ENCODE assay signal across 21 cellular contexts in the genomic region with DNA sequence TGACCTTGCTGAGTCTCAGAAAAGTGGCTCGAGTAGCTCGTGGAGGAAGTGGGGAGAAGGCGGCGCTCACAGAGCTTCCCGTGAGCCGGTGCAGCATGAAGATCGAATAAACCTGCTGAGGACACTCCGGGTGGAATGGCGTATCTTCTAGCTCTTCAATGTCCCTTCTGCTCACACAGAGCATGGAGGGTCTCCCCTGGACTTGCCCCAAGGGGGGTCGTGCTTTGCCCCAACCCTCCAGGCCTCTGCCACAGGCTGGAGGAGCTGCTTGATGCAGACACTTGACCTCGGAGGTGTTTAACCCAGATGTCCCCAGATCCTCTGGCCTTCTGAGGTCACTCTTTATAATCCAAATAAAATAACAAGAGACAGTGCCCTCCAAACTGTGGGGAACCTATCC. TPM values are rescaled to one million over a fixed set of nuclear protein-coding genes. Genes with fewer than 3 reads are reported as not detected.
A peak's percentile ranks its signal among the peaks of the same experiment; 100 is the strongest.
DNase-seq lines count a peak whose midpoint lies in the region; ATAC-seq and TF ChIP-seq lines count a peak whose summit lies in the region.
"Had no signal": no experiment of that assay in that cellular context is flagged by ENCODE, and none has a peak within 500 bp of the region (broad histone marks: within the 10 kb centered on the region; RNA-seq: fewer than 3 reads in every experiment).

No MANE protein-coding gene starts in this region.

- no peaks in the 10 kb centered on the region for H3K9me3 ChIP-seq in testis

- WGBS in testis, 2 donors, result 76 to 82% methylated on average over 9 to 11 of the region's 11 CpGs

- TF ChIP-seq POLR2A in testis (IDR thresholded peaks at IDR 0.05) (no peak), erythroblast (IDR thresholded peaks at IDR 0.05; ENCODE audit: low read length) (no peak)

- no peak for TF ChIP-seq CTCF in testis (IDR thresholded peaks at IDR 0.05)

- no peaks in the 10 kb centered on the region for H3K4me1 ChIP-seq in testis
- H3K4me1 ChIP-seq: A549 had no signal

- H3K4me1 Mint-ChIP-seq in activated T-helper 2 cell treated with anti-CD3 and anti-CD28 coated beads, Interferon-gamma antibody, Interleukin-2, Interleukin-4, amounts not matched to agents 10 μg/mL and 5 μg/mL and 100 μg/mL, durations not matched to agents 14 hours and 24 hours and 36 hours (ENCODE audit: low read depth), result no peaks in the 10 kb centered on the region

- no peak overlapping the region for H3K27ac Mint-ChIP-seq in activated T-helper 2 cell treated with anti-CD3 and anti-CD28 coated beads, Interferon-gamma antibody, Interleukin-2, Interleukin-4, amounts not matched to agents 10 μg/mL and 5 μg/mL and 100 μg/mL, durations not matched to agents 14 hours and 24 hours and 36 hours

- intact Hi-C loops in activated T-helper 2 cell treated with anti-CD3 and anti-CD28 coated beads, Interferon-gamma antibody, Interleukin-2, Interleukin-4, amounts not matched to agents 10 μg/mL and 5 μg/mL and 100 μg/mL, durations not matched to agents 14 hours and 24 hours and 36 hours (cut with micrococcal nuclease), result no loop called here
- intact Hi-C loops in testis (cut with DNase I; ENCODE audit: low total_unique reads), result no loop called here

- ATAC-seq in HG03159 (IDR thresholded peaks at IDR 0.05; ENCODE audit: unreplicated experiment), result no peak
- ATAC-seq: A549 had no signal

- H3K27ac ChIP-seq in testis, result no peak overlapping the region
- H3K27ac ChIP-seq: A549; BLaER1 treated with 17β-estradiol and CSF1 and Interleukin-3, amounts not matched to agents 10 nM and 100 nM; GM23248 had no signal

- no peak overlapping the region for H3K4me3 ChIP-seq in testis
- H3K4me3 ChIP-seq: A549; BLaER1 treated with 17β-estradiol and CSF1 and Interleukin-3, amounts not matched to agents 10 nM and 100 nM; GM23248 had no signal

- H3K27me3 ChIP-seq in testis, result no peaks in the 10 kb centered on the region

- H3K4me3 Mint-ChIP-seq in activated T-helper 2 cell treated with anti-CD3 and anti-CD28 coated beads, Interferon-gamma antibody, Interleukin-2, Interleukin-4, amounts not matched to agents 10 μg/mL and 5 μg/mL and 100 μg/mL, durations not matched to agents 14 hours and 24 hours and 36 hours (ENCODE audit: low read depth), result no peak overlapping the region

- DNase-seq in activated effector memory CD4-positive, alpha-beta T cell treated with anti-CD3 and anti-CD28 coated beads, Interleukin-2, amount 50 U/mL, for 16 hours, result peak; percentile 33
- DNase-seq in activated effector memory CD4-positive, alpha-beta T cell treated with Interleukin-2 at 50 U/mL for 16 hours, result no peak
- peak; percentile 5 for DNase-seq in activated T-helper 2 cell treated with anti-CD3 and anti-CD28 coated beads, Interferon-gamma antibody, Interleukin-2, Interleukin-4, amounts not matched to agents 10 μg/mL and 5 μg/mL and 100 μg/mL, durations not matched to agents 14 hours and 24 hours and 36 hours (ENCODE audit: low spot score)
- DNase-seq in testis, result peak; percentile 7
- DNase-seq in erythroblast (lab: John Stamatoyannopoulos, UW), result no peak
- DNase-seq: DMS 273 treated with DMSO at 0.1 percent for 48 hours, GF-D8, GM23248, KBM-7, NCI-H1436 treated with DMSO at 0.1 percent for 48 hours, NCI-H2029 treated with DMSO at 0.1 percent for 48 hours, NCI-H2171 treated with DMSO at 0.1 percent for 48 hours, NCI-H748 treated with DMSO at 0.1 percent for 48 hours, OCI-M1, SIG-M5 had no signal

- H3K36me3 ChIP-seq in testis (ENCODE audit: low read depth, missing control alignments), result no peaks in the 10 kb centered on the region
- H3K36me3 ChIP-seq: BLaER1 treated with 17β-estradiol and CSF1 and Interleukin-3, amounts not matched to agents 10 nM and 100 nM had no signal

- H3K27me3 Mint-ChIP-seq in activated T-helper 2 cell treated with anti-CD3 and anti-CD28 coated beads, Interferon-gamma antibody, Interleukin-2, Interleukin-4, amounts not matched to agents 10 μg/mL and 5 μg/mL and 100 μg/mL, durations not matched to agents 14 hours and 24 hours and 36 hours (ENCODE audit: low read depth), result peaks cover 49% of the 10 kb centered on the region

- H3K9me3 Mint-ChIP-seq in activated T-helper 2 cell treated with anti-CD3 and anti-CD28 coated beads, Interferon-gamma antibody, Interleukin-2, Interleukin-4, amounts not matched to agents 10 μg/mL and 5 μg/mL and 100 μg/mL, durations not matched to agents 14 hours and 24 hours and 36 hours, result peaks cover 20% of the 10 kb centered on the region

- H3K36me3 Mint-ChIP-seq in activated T-helper 2 cell treated with anti-CD3 and anti-CD28 coated beads, Interferon-gamma antibody, Interleukin-2, Interleukin-4, amounts not matched to agents 10 μg/mL and 5 μg/mL and 100 μg/mL, durations not matched to agents 14 hours and 24 hours and 36 hours (ENCODE audit: low read depth), result no peaks in the 10 kb centered on the region

RNA-seq across cellular contexts. Expression of a gene that starts 2.2 kb away (rescaled TPM):
- total RNA-seq in activated T-helper 2 cell treated with anti-CD3 and anti-CD28 coated beads, Interferon-gamma antibody, Interleukin-2, Interleukin-4, amounts not matched to agents 10 μg/mL and 5 μg/mL and 100 μg/mL, durations not matched to agents 14 hours and 24 hours and 36 hours, result not detected in 2 replicates
- total RNA-seq in testis, result not detected
- polyA plus RNA-seq in testis (ENCODE audit: insufficient read depth, low read depth, low replicate concordance), result not detected
- total RNA-seq: Daoy, GM23248, NCI-H460, RPMI7951 had no signal
- polyA plus RNA-seq: A549, GM23248 had no signal

RNA-seq across cellular contexts. Expression of a gene that starts 12.8 kb away (rescaled TPM):
- total RNA-seq in activated T-helper 2 cell treated with anti-CD3 and anti-CD28 coated beads, Interferon-gamma antibody, Interleukin-2, Interleukin-4, amounts not matched to agents 10 μg/mL and 5 μg/mL and 100 μg/mL, durations not matched to agents 14 hours and 24 hours and 36 hours, result not detected in 2 replicates
- not detected for total RNA-seq in testis
- not detected for polyA plus RNA-seq in testis (ENCODE audit: insufficient read depth, low read depth, low replicate concordance)
- total RNA-seq: Daoy, GM23248, NCI-H460, RPMI7951 had no signal
- polyA plus RNA-seq: A549, GM23248 had no signal

RNA-seq across cellular contexts. Expression of a gene that starts 16.6 kb away (rescaled TPM):
- not detected in 2 replicates for total RNA-seq in activated T-helper 2 cell treated with anti-CD3 and anti-CD28 coated beads, Interferon-gamma antibody, Interleukin-2, Interleukin-4, amounts not matched to agents 10 μg/mL and 5 μg/mL and 100 μg/mL, durations not matched to agents 14 hours and 24 hours and 36 hours
- total RNA-seq in testis, result under 1 TPM; 0.55 to 0.62 TPM
- 0.53 TPM for polyA plus RNA-seq in testis (ENCODE audit: insufficient read depth, low read depth, low replicate concordance)
- total RNA-seq: Daoy, GM23248, RPMI7951 had no signal
- polyA plus RNA-seq: A549, GM23248 had no signal

RNA-seq across cellular contexts. Expression of a gene that starts 28.0 kb away (rescaled TPM):
- total RNA-seq in activated T-helper 2 cell treated with anti-CD3 and anti-CD28 coated beads, Interferon-gamma antibody, Interleukin-2, Interleukin-4, amounts not matched to agents 10 μg/mL and 5 μg/mL and 100 μg/mL, durations not matched to agents 14 hours and 24 hours and 36 hours, result not detected in 2 replicates
- under 1 TPM in 1 of 2 donors, not detected in 1; 0.79 TPM for total RNA-seq in testis
- polyA plus RNA-seq in testis (ENCODE audit: insufficient read depth, low read depth, low replicate concordance), result not detected
- total RNA-seq: Daoy, GM23248, NCI-H460, RPMI7951 had no signal
- polyA plus RNA-seq: A549, GM23248 had no signal

RNA-seq across cellular contexts. Expression of a gene that starts 37.0 kb away (rescaled TPM):
- not detected in 2 replicates for total RNA-seq in activated T-helper 2 cell treated with anti-CD3 and anti-CD28 coated beads, Interferon-gamma antibody, Interleukin-2, Interleukin-4, amounts not matched to agents 10 μg/mL and 5 μg/mL and 100 μg/mL, durations not matched to agents 14 hours and 24 hours and 36 hours
- total RNA-seq in testis, result not detected
- polyA plus RNA-seq in testis (ENCODE audit: insufficient read depth, low read depth, low replicate concordance), result not detected
- total RNA-seq: Daoy, GM23248, NCI-H460, RPMI7951 had no signal
- polyA plus RNA-seq: A549, GM23248 had no signal

Comparison
In these comparisons a context has a peak if more than half of its experiments do, and no peak if none do; other contexts are left out.
1. DNase-seq: peak in activated effector memory CD4-positive, alpha-beta T cell treated with anti-CD3 and anti-CD28 coated beads, Interleukin-2, amount 50 U/mL, for 16 hours (single experiment), activated T-helper 2 cell treated with anti-CD3 and anti-CD28 coated beads, Interferon-gamma antibody, Interleukin-2, Interleukin-4, amounts not matched to agents 10 μg/mL and 5 μg/mL and 100 μg/mL, durations not matched to agents 14 hours and 24 hours and 36 hours (single experiment) and testis (single experiment); none in activated effector memory CD4-positive, alpha-beta T cell treated with Interleukin-2 at 50 U/mL for 16 hours (single experiment) and erythroblast (0 of 2).